Comparison of ENCODE assay signal across 8 cellular contexts in genomic region chr1:39258146-39258924, GRCh38. TPM values are rescaled to one million over a fixed set of nuclear protein-coding genes. Genes with fewer than 3 reads are reported as not detected.
DNase-seq lines count a peak whose midpoint lies in the region; ATAC-seq and TF ChIP-seq lines count a peak whose summit lies in the region.

No MANE protein-coding gene starts in this region.

- H3K4me1 ChIP-seq in psoas muscle (peaks cover 13% of the 10 kb centered on the region), aorta (ENCODE audit: control insufficient read depth in 1 of 2, insufficient read depth in 2 of 2, low read length in 2 of 2) (peaks cover 2 to 3% of the 10 kb centered on the region in 2 donors)

- H3K9me3 ChIP-seq in psoas muscle (no peaks in the 10 kb centered on the region), aorta (ENCODE audit: control insufficient read depth, low read length) (no peaks in the 10 kb centered on the region)

- POLR2A ChIA-PET in activated naive CD8-positive, alpha-beta T cell treated with anti-CD3 and anti-CD28 coated beads, Interleukin-2, amount 10 ng/mL, durations not matched to agents 7 days and 5 days (lab: Charles Lee), result interaction anchor here (0.8 to 2.9 kb wide), 4 partner anchors 53 to 66 kb away, joined by 3 to 22 read pairs (median 6); partner anchors contain the start of gene MACF1

- DNase-seq in EH (ENCODE audit: low read depth) (peak; percentile 74), MV-4-11 (lab: John Stamatoyannopoulos, UW) (peak; percentile 35), SW480 (ENCODE audit: low spot score) (peak; percentile 69), Right ventricle myocardium superior (peak; percentile 59), psoas muscle (peak; percentile 62 to 75), aorta (peak; percentile 66 to 83)
- DNase-seq in activated naive CD8-positive, alpha-beta T cell treated with anti-CD3 and anti-CD28 coated beads, Interleukin-2, amount 10 ng/mL, durations not matched to agents 7 days and 5 days, result peak; percentile 49
- no peak for DNase-seq in NK-92 treated with Interleukin-12 subunit alpha and Interleukin-12 subunit beta, amount 100 ng/mL, for 24 hours (lab: John Stamatoyannopoulos, UW)

- no peak overlapping the region for H3K4me3 Mint-ChIP-seq in activated naive CD8-positive, alpha-beta T cell treated with anti-CD3 and anti-CD28 coated beads, Interleukin-2, amount 10 ng/mL, durations not matched to agents 7 days and 5 days

- peak; percentile 85 for TF ChIP-seq CTCF in psoas muscle (IDR thresholded peaks at IDR 0.05)

- intact Hi-C loops in Right ventricle myocardium superior (cut with DNase I) (loop anchor here (2.0 to 5.0 kb wide), 2 partner anchors 61 to 156 kb away; no protein-coding TSS in a partner anchor), psoas muscle (cut with DNase I) (loop anchor here (2.0 to 5.0 kb wide), 5 partner anchors 46 to 156 kb away; no protein-coding TSS in a partner anchor), aorta (cut with DNase I) (loop anchor here (5.0 kb wide), 3 partner anchors 51 to 156 kb away; no protein-coding TSS in a partner anchor)

- H3K9me3 Mint-ChIP-seq in activated naive CD8-positive, alpha-beta T cell treated with anti-CD3 and anti-CD28 coated beads, Interleukin-2, amount 10 ng/mL, durations not matched to agents 7 days and 5 days, result no peaks in the 10 kb centered on the region

- H3K36me3 Mint-ChIP-seq in activated naive CD8-positive, alpha-beta T cell treated with anti-CD3 and anti-CD28 coated beads, Interleukin-2, amount 10 ng/mL, durations not matched to agents 7 days and 5 days, result peaks cover 6% of the 10 kb centered on the region

- no peak overlapping the region for H3K27ac Mint-ChIP-seq in activated naive CD8-positive, alpha-beta T cell treated with anti-CD3 and anti-CD28 coated beads, Interleukin-2, amount 10 ng/mL, durations not matched to agents 7 days and 5 days

- peak; percentile 75 for ATAC-seq in activated naive CD8-positive, alpha-beta T cell treated with anti-CD3 and anti-CD28 coated beads, Interleukin-2, amount 10 ng/mL, durations not matched to agents 7 days and 5 days (ENCODE audit: low read depth)
- ATAC-seq in Right ventricle myocardium superior (ENCODE audit: poor library complexity), result peak; percentile 86
- ATAC-seq in psoas muscle, result peak; percentile 88 to 92 (median 90)
- peak; percentile 84 for ATAC-seq in aorta (ENCODE audit: low FRiP score)

- no peaks in the 10 kb centered on the region for H3K27me3 Mint-ChIP-seq in activated naive CD8-positive, alpha-beta T cell treated with anti-CD3 and anti-CD28 coated beads, Interleukin-2, amount 10 ng/mL, durations not matched to agents 7 days and 5 days

- 46 to 53% (median 48%) methylated on average over 7 of the region's 7 CpGs for WGBS in psoas muscle, 3 donors
- WGBS in aorta, 2 donors, result 43 to 45% methylated on average over 7 of the region's 7 CpGs

- H3K4me3 ChIP-seq in psoas muscle, result no peak overlapping the region
- no peak overlapping the region for H3K4me3 ChIP-seq in aorta (ENCODE audit: low read length in 2 of 2)

- H3K27ac ChIP-seq in psoas muscle (peak overlapping the region; percentile 0), aorta (ENCODE audit: low read depth in 1 of 2, low read length in 2 of 2) (peak overlapping the region in 1 of 2 donors; percentile 84)

- H3K36me3 ChIP-seq in psoas muscle (ENCODE audit: insufficient read depth in 1 of 2, low read depth in 1 of 2), result peaks cover 0 to 55% of the 10 kb centered on the region in 2 donors
- H3K36me3 ChIP-seq in aorta (ENCODE audit: control insufficient read depth in 1 of 2, insufficient read depth in 2 of 2, low read length in 1 of 2), result peaks cover 3 to 6% of the 10 kb centered on the region in 2 donors

- H3K27me3 ChIP-seq in psoas muscle (ENCODE audit: insufficient read depth in 3 of 3, low read length in 2 of 3) (no peaks in the 10 kb centered on the region), aorta (ENCODE audit: control insufficient read depth in 1 of 2, insufficient read depth in 2 of 2, low read length in 1 of 2) (no peaks in the 10 kb centered on the region)

- H3K4me1 Mint-ChIP-seq in activated naive CD8-positive, alpha-beta T cell treated with anti-CD3 and anti-CD28 coated beads, Interleukin-2, amount 10 ng/mL, durations not matched to agents 7 days and 5 days, result peaks cover 15% of the 10 kb centered on the region

RNA-seq across cellular contexts. Expression of gene MACF1, which starts 53.8 kb away (rescaled TPM):
- 100 to 1,000 TPM; 328 to 344 TPM for total RNA-seq in activated naive CD8-positive, alpha-beta T cell treated with anti-CD3 and anti-CD28 coated beads, Interleukin-2, amount 10 ng/mL, durations not matched to agents 7 days and 5 days
- total RNA-seq in Right ventricle myocardium superior (200 TPM), psoas muscle (100 to 1,000 TPM in 2 of 4 donors, 10 to 100 TPM in 2; 71.4 to 162 (median 124) TPM), aorta (100 to 1,000 TPM; 613 to 785 TPM)
- polyA plus RNA-seq in psoas muscle (10 to 100 TPM; 38.9 to 67.1 (median 53.8) TPM), aorta (100 to 1,000 TPM in 1 of 2 donors, 10 to 100 TPM in 1; 38.9 to 159 TPM)
